ENCODE assay signal across 27 cellular contexts in the genomic region with DNA sequence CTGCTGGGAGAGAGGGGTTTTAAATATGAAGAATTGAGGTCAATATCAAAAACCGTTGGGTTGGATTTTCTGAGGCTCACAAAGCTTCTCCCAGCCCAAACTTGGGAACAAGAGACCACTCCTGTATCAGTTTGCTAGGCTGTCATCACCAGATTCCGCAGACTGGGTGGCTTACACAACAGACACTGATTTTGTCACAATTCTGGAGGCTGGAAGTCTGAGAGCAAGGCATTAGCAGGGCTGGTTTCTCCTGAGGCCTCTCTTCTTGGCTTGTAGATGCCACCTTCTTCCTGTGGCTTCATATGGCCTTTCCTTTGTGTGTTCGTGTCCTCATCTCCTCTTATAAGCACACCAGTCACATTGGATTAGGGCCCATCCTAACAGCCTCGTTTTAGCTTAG.
"Had no signal": no experiment of that assay in that cellular context is flagged by ENCODE, and none has a peak within 500 bp of the region (broad histone marks: within the 10 kb centered on the region; RNA-seq: fewer than 3 reads in every experiment).

No MANE protein-coding gene starts in this region.

- H3K4me3 ChIP-seq: body of pancreas, colonic mucosa, dorsolateral prefrontal cortex, esophagus muscularis mucosa, gastrocnemius medialis had no signal

- DNase-seq: activated CD4-positive, alpha-beta T cell treated with anti-CD3 and anti-CD28 coated beads for 48 hours; activated CD4-positive, alpha-beta T cell treated with anti-CD3 and anti-CD28 coated beads, Interleukin-2, amount 50 U/mL, for 1 hour; activated CD4-positive, alpha-beta T cell treated with anti-CD3 and anti-CD28 coated beads, Interleukin-2, amount 50 U/mL, for 48 hours; activated CD8-positive, alpha-beta memory T cell treated with anti-CD3 and anti-CD28 coated beads for 24 hours; activated CD8-positive, alpha-beta T cell treated with anti-CD3 and anti-CD28 coated beads for 36 hours; activated effector memory CD4-positive, alpha-beta T cell treated with Interleukin-2 at 50 U/mL for 16 hours; activated gamma-delta T cell treated with Interleukin-2 at 50 U/mL for 16 hours; activated naive CD4-positive, alpha-beta T cell treated with anti-CD3 and anti-CD28 coated beads, Interleukin-2, amount 50 U/mL, for 16 hours; activated naive CD4-positive, alpha-beta T cell treated with Interleukin-2 at 50 U/mL for 16 hours; activated T-cell treated with anti-CD3 and anti-CD28 coated beads, Interleukin-2, amount 50 U/mL, for 4 hours; amniotic stem cell; aorta; body of pancreas; central memory CD4-positive, alpha-beta T cell; cerebellar nuclear complex; colonic mucosa; dorsolateral prefrontal cortex; effector memory CD4-positive, alpha-beta T cell; erythroblast; foreskin keratinocyte; gastrocnemius medialis; glutamatergic neuron; T-helper 2 cell had no signal

- ATAC-seq: activated CD8-positive, alpha-beta T cell treated with anti-CD3 and anti-CD28 coated beads for 36 hours; activated T-cell treated with anti-CD3 and anti-CD28 coated beads, Interleukin-2, amount 50 U/mL, for 4 hours; activated T-helper 17 cell treated with anti-CD3 and anti-CD28 coated beads, Interleukin-2, amount 50 U/mL, for 72 hours; body of pancreas; foreskin keratinocyte; gastrocnemius medialis; WTC11 had no signal

- H3K9me3 ChIP-seq: body of pancreas, colonic mucosa, esophagus muscularis mucosa, gastrocnemius medialis had no signal

- H3K27ac ChIP-seq: body of pancreas, colonic mucosa, dorsolateral prefrontal cortex, foreskin keratinocyte, VCaP had no signal

- H3K27me3 ChIP-seq: body of pancreas, colonic mucosa, dorsolateral prefrontal cortex, esophagus muscularis mucosa, foreskin keratinocyte, gastrocnemius medialis had no signal

- H3K36me3 ChIP-seq: colonic mucosa, esophagus muscularis mucosa, gastrocnemius medialis had no signal

- H3K4me1 ChIP-seq: colonic mucosa, gastrocnemius medialis had no signal
